1 cellular context compared by ENCODE assay signal in genomic region chr12:2876431-2877046, GRCh38.
TF ChIP-seq lines count a peak whose summit lies in the region.

No MANE protein-coding gene starts in this region.

TF ChIP-seq in endothelial cell of umbilical vein, 7 proteins besides CTCF, POLR2A, EP300 and RAD21:
- TF ChIP-seq JUN (IDR thresholded peaks at IDR 0.05; ENCODE audit: borderline replicate concordance, insufficient read depth, insufficient read length, low read depth) (no peak), EZH2 (IDR thresholded peaks at IDR 0.05; ENCODE audit: borderline replicate concordance, low read depth, low read length, severe bottlenecking) (no peak), FOS (IDR thresholded peaks at IDR 0.05; ENCODE audit: borderline replicate concordance, insufficient read depth, low read length) (no peak), MYC (IDR thresholded peaks at IDR 0.05; ENCODE audit: low read depth, low read length) (no peak)
- TF ChIP-seq, protein P1, sequence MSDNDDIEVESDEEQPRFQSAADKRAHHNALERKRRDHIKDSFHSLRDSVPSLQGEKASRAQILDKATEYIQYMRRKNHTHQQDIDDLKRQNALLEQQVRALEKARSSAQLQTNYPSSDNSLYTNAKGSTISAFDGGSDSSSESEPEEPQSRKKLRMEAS (IDR thresholded peaks at IDR 0.05; ENCODE audit: insufficient read depth, insufficient read length): no peak
